Comparison of ENCODE assay signal across 20 cellular contexts in genomic region chr2:10830203-10830602, GRCh38.
"Had no signal": no experiment of that assay in that cellular context is flagged by ENCODE, and none has a peak within 500 bp of the region (broad histone marks: within the 10 kb centered on the region; RNA-seq: fewer than 3 reads in every experiment).

No MANE protein-coding gene starts in this region.

- H3K9me3 ChIP-seq: esophagus squamous epithelium, gastroesophageal sphincter, psoas muscle, suprapubic skin, thyroid gland, upper lobe of left lung, uterus had no signal

- H3K27me3 ChIP-seq: thyroid gland, uterus had no signal

- H3K4me3 ChIP-seq: esophagus squamous epithelium, gastroesophageal sphincter, psoas muscle, suprapubic skin, thyroid gland, upper lobe of left lung, uterus had no signal

- H3K4me1 ChIP-seq: psoas muscle, uterus had no signal

- H3K36me3 ChIP-seq: esophagus squamous epithelium, gastroesophageal sphincter, suprapubic skin, thyroid gland, upper lobe of left lung, uterus had no signal

- ATAC-seq: gastroesophageal sphincter; left ventricle myocardium superior; naive thymus-derived CD8-positive, alpha-beta T cell; psoas muscle; sciatic nerve had no signal

- FAIRE-seq: colon, keratinocyte had no signal

- H3K27ac ChIP-seq: esophagus squamous epithelium, gastroesophageal sphincter, psoas muscle, suprapubic skin, thyroid gland, upper lobe of left lung, uterus had no signal

- DNase-seq: cerebellar nuclear complex; dermis blood vessel endothelial cell; esophagus squamous epithelium; foreskin fibroblast; glutamatergic neuron; immature natural killer cell; left ventricle myocardium superior; mesendoderm; naive thymus-derived CD8-positive, alpha-beta T cell; psoas muscle; stimulated activated CD4-positive, alpha-beta T cell treated with anti-CD3 and anti-CD28 coated beads, Interleukin-12 subunit alpha, Interleukin-12 subunit beta, amount 100 ng/mL, for 4 hours; stimulated activated naive CD4-positive, alpha-beta T cell treated with Interleukin-2 at 50 U/mL for 16 hours; thyroid gland; uterus had no signal
